1 cellular context compared by ENCODE assay signal in the genomic region with DNA sequence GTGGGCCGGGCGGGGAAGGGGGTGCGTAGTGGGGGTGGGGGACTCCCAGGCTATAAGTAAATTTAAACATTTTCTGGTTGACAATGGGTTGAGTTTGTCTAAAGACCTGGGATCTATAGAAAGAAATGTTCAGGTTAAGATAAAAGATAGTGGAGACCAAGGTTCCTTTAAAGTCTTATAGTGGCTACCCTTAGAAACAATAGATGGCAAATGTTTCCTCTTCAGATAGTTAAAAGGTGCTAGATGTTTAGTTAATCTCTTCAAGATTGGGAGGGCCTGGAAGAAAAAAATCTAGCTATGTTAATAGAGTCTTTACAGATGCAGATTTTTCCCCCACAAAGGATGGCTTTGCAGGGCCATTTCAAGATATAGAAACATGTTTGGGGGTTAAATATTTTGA.
TF ChIP-seq lines count a peak whose summit lies in the region.

No MANE protein-coding gene starts in this region.

TF ChIP-seq in GM23338, 12 proteins besides CTCF, POLR2A, EP300 and RAD21 (continued from another document):
- TF ChIP-seq, protein P1, sequence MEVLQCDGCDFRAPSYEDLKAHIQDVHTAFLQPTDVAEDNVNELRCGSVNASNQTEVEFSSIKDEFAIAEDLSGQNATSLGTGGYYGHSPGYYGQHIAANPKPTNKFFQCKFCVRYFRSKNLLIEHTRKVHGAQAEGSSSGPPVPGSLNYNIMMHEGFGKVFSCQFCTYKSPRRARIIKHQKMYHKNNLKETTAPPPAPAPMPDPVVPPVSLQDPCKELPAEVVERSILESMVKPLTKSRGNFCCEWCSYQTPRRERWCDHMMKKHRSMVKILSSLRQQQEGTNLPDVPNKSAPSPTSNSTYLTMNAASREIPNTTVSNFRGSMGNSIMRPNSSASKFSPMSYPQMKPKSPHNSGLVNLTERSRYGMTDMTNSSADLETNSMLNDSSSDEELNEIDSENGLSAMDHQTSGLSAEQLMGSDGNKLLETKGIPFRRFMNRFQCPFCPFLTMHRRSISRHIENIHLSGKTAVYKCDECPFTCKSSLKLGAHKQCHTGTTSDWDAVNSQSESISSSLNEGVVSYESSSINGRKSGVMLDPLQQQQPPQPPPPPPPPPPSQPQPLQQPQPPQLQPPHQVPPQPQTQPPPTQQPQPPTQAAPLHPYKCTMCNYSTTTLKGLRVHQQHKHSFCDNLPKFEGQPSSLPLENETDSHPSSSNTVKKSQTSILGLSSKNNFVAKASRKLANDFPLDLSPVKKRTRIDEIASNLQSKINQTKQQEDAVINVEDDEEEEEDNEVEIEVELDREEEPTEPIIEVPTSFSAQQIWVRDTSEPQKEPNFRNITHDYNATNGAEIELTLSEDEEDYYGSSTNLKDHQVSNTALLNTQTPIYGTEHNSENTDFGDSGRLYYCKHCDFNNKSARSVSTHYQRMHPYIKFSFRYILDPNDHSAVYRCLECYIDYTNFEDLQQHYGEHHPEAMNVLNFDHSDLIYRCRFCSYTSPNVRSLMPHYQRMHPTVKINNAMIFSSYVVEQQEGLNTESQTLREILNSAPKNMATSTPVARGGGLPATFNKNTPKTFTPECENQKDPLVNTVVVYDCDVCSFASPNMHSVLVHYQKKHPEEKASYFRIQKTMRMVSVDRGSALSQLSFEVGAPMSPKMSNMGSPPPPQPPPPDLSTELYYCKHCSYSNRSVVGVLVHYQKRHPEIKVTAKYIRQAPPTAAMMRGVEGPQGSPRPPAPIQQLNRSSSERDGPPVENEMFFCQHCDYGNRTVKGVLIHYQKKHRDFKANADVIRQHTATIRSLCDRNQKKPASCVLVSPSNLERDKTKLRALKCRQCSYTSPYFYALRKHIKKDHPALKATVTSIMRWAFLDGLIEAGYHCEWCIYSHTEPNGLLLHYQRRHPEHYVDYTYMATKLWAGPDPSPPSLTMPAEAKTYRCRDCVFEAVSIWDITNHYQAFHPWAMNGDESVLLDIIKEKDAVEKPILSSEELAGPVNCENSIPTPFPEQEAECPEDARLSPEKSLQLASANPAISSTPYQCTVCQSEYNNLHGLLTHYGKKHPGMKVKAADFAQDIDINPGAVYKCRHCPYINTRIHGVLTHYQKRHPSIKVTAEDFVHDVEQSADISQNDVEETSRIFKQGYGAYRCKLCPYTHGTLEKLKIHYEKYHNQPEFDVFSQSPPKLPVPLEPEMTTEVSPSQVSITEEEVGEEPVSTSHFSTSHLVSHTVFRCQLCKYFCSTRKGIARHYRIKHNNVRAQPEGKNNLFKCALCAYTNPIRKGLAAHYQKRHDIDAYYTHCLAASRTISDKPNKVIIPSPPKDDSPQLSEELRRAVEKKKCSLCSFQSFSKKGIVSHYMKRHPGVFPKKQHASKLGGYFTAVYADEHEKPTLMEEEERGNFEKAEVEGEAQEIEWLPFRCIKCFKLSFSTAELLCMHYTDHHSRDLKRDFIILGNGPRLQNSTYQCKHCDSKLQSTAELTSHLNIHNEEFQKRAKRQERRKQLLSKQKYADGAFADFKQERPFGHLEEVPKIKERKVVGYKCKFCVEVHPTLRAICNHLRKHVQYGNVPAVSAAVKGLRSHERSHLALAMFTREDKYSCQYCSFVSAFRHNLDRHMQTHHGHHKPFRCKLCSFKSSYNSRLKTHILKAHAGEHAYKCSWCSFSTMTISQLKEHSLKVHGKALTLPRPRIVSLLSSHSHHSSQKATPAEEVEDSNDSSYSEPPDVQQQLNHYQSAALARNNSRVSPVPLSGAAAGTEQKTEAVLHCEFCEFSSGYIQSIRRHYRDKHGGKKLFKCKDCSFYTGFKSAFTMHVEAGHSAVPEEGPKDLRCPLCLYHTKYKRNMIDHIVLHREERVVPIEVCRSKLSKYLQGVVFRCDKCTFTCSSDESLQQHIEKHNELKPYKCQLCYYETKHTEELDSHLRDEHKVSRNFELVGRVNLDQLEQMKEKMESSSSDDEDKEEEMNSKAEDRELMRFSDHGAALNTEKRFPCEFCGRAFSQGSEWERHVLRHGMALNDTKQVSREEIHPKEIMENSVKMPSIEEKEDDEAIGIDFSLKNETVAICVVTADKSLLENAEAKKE (CRISPR knock-in tag; IDR thresholded peaks at IDR 0.05) = no peak
- TF ChIP-seq, protein P2, sequence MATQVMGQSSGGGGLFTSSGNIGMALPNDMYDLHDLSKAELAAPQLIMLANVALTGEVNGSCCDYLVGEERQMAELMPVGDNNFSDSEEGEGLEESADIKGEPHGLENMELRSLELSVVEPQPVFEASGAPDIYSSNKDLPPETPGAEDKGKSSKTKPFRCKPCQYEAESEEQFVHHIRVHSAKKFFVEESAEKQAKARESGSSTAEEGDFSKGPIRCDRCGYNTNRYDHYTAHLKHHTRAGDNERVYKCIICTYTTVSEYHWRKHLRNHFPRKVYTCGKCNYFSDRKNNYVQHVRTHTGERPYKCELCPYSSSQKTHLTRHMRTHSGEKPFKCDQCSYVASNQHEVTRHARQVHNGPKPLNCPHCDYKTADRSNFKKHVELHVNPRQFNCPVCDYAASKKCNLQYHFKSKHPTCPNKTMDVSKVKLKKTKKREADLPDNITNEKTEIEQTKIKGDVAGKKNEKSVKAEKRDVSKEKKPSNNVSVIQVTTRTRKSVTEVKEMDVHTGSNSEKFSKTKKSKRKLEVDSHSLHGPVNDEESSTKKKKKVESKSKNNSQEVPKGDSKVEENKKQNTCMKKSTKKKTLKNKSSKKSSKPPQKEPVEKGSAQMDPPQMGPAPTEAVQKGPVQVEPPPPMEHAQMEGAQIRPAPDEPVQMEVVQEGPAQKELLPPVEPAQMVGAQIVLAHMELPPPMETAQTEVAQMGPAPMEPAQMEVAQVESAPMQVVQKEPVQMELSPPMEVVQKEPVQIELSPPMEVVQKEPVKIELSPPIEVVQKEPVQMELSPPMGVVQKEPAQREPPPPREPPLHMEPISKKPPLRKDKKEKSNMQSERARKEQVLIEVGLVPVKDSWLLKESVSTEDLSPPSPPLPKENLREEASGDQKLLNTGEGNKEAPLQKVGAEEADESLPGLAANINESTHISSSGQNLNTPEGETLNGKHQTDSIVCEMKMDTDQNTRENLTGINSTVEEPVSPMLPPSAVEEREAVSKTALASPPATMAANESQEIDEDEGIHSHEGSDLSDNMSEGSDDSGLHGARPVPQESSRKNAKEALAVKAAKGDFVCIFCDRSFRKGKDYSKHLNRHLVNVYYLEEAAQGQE (IDR thresholded peaks at IDR 0.05; ENCODE audit: unreplicated experiment) = no peak
- no peak for TF ChIP-seq NANOG (IDR thresholded peaks at IDR 0.05; ENCODE audit: borderline replicate concordance)
- TF ChIP-seq EZH2 (IDR thresholded peaks at IDR 0.05; ENCODE audit: low read depth, unreplicated experiment) = no peak
- no peak for TF ChIP-seq STAT1 (IDR thresholded peaks at IDR 0.05; ENCODE audit: unreplicated experiment)
- TF ChIP-seq ZNF114 (CRISPR knock-in tag; IDR thresholded peaks at IDR 0.05) = no peak
- TF ChIP-seq EZH2phosphoT487 (IDR thresholded peaks at IDR 0.05; ENCODE audit: unreplicated experiment) = no peak
- no peak for TF ChIP-seq JUNB (IDR thresholded peaks at IDR 0.05; ENCODE audit: unreplicated experiment)
- TF ChIP-seq CREB1 (CRISPR knock-in tag; IDR thresholded peaks at IDR 0.05; ENCODE audit: low read depth) = no peak
